In genomic region chr2:202382684-202383083, GRCh38 we compare ENCODE assay signal across 26 cellular contexts.
"Had no signal": no experiment of that assay in that cellular context is flagged by ENCODE, and none has a peak within 500 bp of the region (broad histone marks: within the 10 kb centered on the region; RNA-seq: fewer than 3 reads in every experiment).

No MANE protein-coding gene starts in this region.

- H3K27me3 ChIP-seq: esophagus squamous epithelium, heart right ventricle, left lung, ovary, sigmoid colon, stomach, tibial artery, upper lobe of left lung had no signal

- H3K27ac ChIP-seq: esophagus squamous epithelium, heart right ventricle, left lung, ovary, psoas muscle, sigmoid colon, stomach had no signal

- H3K36me3 Mint-ChIP-seq: natural killer cell had no signal

- H3K4me3 ChIP-seq: esophagus squamous epithelium, heart right ventricle, ovary, psoas muscle, sigmoid colon, stomach, tibial artery had no signal

- H3K9me3 ChIP-seq: esophagus squamous epithelium, heart right ventricle, left lung, ovary, psoas muscle, sigmoid colon, stomach, tibial artery, upper lobe of left lung had no signal

- DNase-seq: cortex of kidney; effector memory CD8-positive, alpha-beta T cell; esophagus squamous epithelium; foreskin melanocyte; glutamatergic neuron; heart right ventricle; hippocampal formation; left cardiac atrium; left lung; mammary epithelial cell; natural killer cell; occipital lobe; ovary; posterior cingulate gyrus; psoas muscle; right cardiac atrium; sigmoid colon; stimulated activated CD4-positive, alpha-beta T cell treated with anti-CD3 and anti-CD28 coated beads, Interleukin-2, amount 100 ng/mL, for 24 hours; stimulated activated CD4-positive, alpha-beta T cell treated with anti-CD3 and anti-CD28 coated beads, Interleukin-4, amount 100 ng/mL, for 24 hours; stimulated activated naive CD4-positive, alpha-beta T cell treated with Interleukin-2 at 50 U/mL for 16 hours; stomach; tibial artery; upper lobe of left lung had no signal

- H3K9me3 Mint-ChIP-seq: effector memory CD8-positive, alpha-beta T cell; natural killer cell; stimulated activated effector memory CD8-positive, alpha-beta T cell treated with anti-CD3 and anti-CD28 coated beads, Interleukin-12 subunit alpha, Interleukin-12 subunit beta, amount 100 ng/mL, for 72 hours had no signal

- FAIRE-seq: islet of Langerhans, urothelium cell line had no signal

- ATAC-seq: effector memory CD8-positive, alpha-beta T cell; heart right ventricle; left cardiac atrium; left lung; natural killer cell; psoas muscle; right cardiac atrium; stimulated activated effector memory CD8-positive, alpha-beta T cell treated with anti-CD3 and anti-CD28 coated beads, Interleukin-12 subunit alpha, Interleukin-12 subunit beta, amount 100 ng/mL, for 72 hours had no signal

- H3K27ac Mint-ChIP-seq: effector memory CD8-positive, alpha-beta T cell; natural killer cell; stimulated activated effector memory CD8-positive, alpha-beta T cell treated with anti-CD3 and anti-CD28 coated beads, Interleukin-12 subunit alpha, Interleukin-12 subunit beta, amount 100 ng/mL, for 72 hours had no signal

- H3K36me3 ChIP-seq: esophagus squamous epithelium, ovary, sigmoid colon, stomach, tibial artery, upper lobe of left lung had no signal
